Comparison of ENCODE assay signal across 8 cellular contexts in the genomic region with DNA sequence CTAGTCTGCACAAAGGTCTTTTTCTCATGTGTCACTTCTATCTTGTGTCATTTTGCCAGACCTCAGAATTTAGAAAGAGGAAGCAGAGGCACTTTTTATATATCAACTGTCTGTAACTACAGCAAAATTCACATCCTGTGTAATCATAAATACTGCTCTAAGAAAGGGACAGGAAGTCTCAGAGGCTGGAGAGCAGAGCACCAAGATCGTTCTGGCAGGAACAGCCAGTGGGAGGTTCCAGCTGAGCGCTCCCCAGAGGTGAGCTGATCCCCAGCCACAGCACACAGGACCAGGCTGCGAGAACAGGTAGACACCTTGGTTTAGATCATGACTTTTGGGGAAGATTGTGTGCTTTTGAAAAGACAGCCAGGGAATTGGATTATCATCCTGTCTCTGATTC. TPM values are rescaled to one million over a fixed set of nuclear protein-coding genes. Genes with fewer than 3 reads are reported as not detected.
A peak's percentile ranks its signal among the peaks of the same experiment; 100 is the strongest.
DNase-seq lines count a peak whose midpoint lies in the region; ATAC-seq and TF ChIP-seq lines count a peak whose summit lies in the region.

A gene with protein sequence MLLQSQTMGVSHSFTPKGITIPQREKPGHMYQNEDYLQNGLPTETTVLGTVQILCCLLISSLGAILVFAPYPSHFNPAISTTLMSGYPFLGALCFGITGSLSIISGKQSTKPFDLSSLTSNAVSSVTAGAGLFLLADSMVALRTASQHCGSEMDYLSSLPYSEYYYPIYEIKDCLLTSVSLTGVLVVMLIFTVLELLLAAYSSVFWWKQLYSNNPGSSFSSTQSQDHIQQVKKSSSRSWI (plus strand): TSS at position 174 of the 400 bp plus-strand sequence. CDS start 4,610 bp downstream, outside the sequence.

- H3K27ac Mint-ChIP-seq in CD4-positive, CD25-positive, alpha-beta regulatory T cell: peak within 1 kb of the TSS in 1 of 3 donors; percentile 50
- H3K27ac Mint-ChIP-seq in effector memory CD8-positive, alpha-beta T cell: peak within 1 kb of the TSS in 1 of 2 donors; percentile 23

- H3K4me3 ChIP-seq in CD4-positive, CD25-positive, alpha-beta regulatory T cell (ENCODE audit: low read depth, low read length): no peak within 1 kb of the TSS

- peak in 1 of 3 donors; percentile 24 for DNase-seq in CD4-positive, CD25-positive, alpha-beta regulatory T cell
- DNase-seq in GM20000 (ENCODE audit: low spot score) (peak; percentile 69), NCI-H1105 (lab: John Stamatoyannopoulos, UW) (no peak), NCI-H524 (lab: John Stamatoyannopoulos, UW) (no peak), amniotic stem cell (lab: John Stamatoyannopoulos, UW) (no peak)
- DNase-seq in effector memory CD8-positive, alpha-beta T cell: no peak

- H3K4me1 ChIP-seq in CD4-positive, CD25-positive, alpha-beta regulatory T cell (ENCODE audit: control insufficient read depth, insufficient read depth, low read length, poor library complexity, severe bottlenecking): no peaks in the 10 kb centered on the region

- no peaks in the 10 kb centered on the region for H3K36me3 Mint-ChIP-seq in CD4-positive, CD25-positive, alpha-beta regulatory T cell
- no peaks in the 10 kb centered on the region for H3K36me3 Mint-ChIP-seq in effector memory CD8-positive, alpha-beta T cell (ENCODE audit: insufficient read depth)

- H3K9me3 ChIP-seq in CD4-positive, CD25-positive, alpha-beta regulatory T cell (ENCODE audit: control insufficient read depth in 2 of 2, low read length in 2 of 2): no peaks in the 10 kb centered on the region

- H3K36me3 ChIP-seq in CD4-positive, CD25-positive, alpha-beta regulatory T cell (ENCODE audit: control insufficient read depth, insufficient read depth, low read length): no peaks in the 10 kb centered on the region

- no peak within 1 kb of the TSS for H3K27ac ChIP-seq in CD4-positive, CD25-positive, alpha-beta regulatory T cell (ENCODE audit: insufficient read depth, low read length, poor library complexity, severe bottlenecking)

- peaks cover 2% of the 10 kb centered on the region for H3K27me3 ChIP-seq in CD4-positive, CD25-positive, alpha-beta regulatory T cell (ENCODE audit: control insufficient read depth, insufficient read depth, low read length)

- ATAC-seq in CD4-positive, CD25-positive, alpha-beta regulatory T cell (ENCODE audit: low read depth in 2 of 2): peak; percentile 34 to 52
- peak; percentile 91 for ATAC-seq in HG03565 (IDR thresholded peaks at IDR 0.05; ENCODE audit: unreplicated experiment)
- peak; percentile 47 for ATAC-seq in effector memory CD8-positive, alpha-beta T cell (replicated peaks)

- H3K4me3 Mint-ChIP-seq in CD4-positive, CD25-positive, alpha-beta regulatory T cell: no peak within 1 kb of the TSS
- H3K4me3 Mint-ChIP-seq in effector memory CD8-positive, alpha-beta T cell: no peak within 1 kb of the TSS

- peaks cover 0 to 4% (median 3%) of the 10 kb centered on the region in 4 donors for H3K4me1 Mint-ChIP-seq in CD4-positive, CD25-positive, alpha-beta regulatory T cell
- no peaks in the 10 kb centered on the region for H3K4me1 Mint-ChIP-seq in effector memory CD8-positive, alpha-beta T cell (ENCODE audit: low read depth in 2 of 2)

- TF ChIP-seq CTCF in GM20000 (IDR thresholded peaks at IDR 0.05; ENCODE audit: extremely low read depth, missing control alignments): no peak
- TF ChIP-seq CTCF in subcutaneous adipose tissue (IDR thresholded peaks at IDR 0.05; ENCODE audit: low read depth): no peak

- peaks cover 30% of the 10 kb centered on the region for H3K27me3 Mint-ChIP-seq in CD4-positive, CD25-positive, alpha-beta regulatory T cell
- peaks cover 6 to 42% of the 10 kb centered on the region in 2 donors for H3K27me3 Mint-ChIP-seq in effector memory CD8-positive, alpha-beta T cell

- no peaks in the 10 kb centered on the region for H3K9me3 Mint-ChIP-seq in CD4-positive, CD25-positive, alpha-beta regulatory T cell
- no peaks in the 10 kb centered on the region for H3K9me3 Mint-ChIP-seq in effector memory CD8-positive, alpha-beta T cell

RNA-seq across cellular contexts. Expression of the gene that starts here (rescaled TPM):
- 0.86 TPM for total RNA-seq in CD4-positive, CD25-positive, alpha-beta regulatory T cell
- under 1 TPM in 2 of 4 donors, not detected in 2; 0.40 to 0.83 TPM for polyA plus RNA-seq in CD4-positive, CD25-positive, alpha-beta regulatory T cell
- 100 to 1,000 TPM in 3 of 4 donors, 10 to 100 TPM in 1; 47.3 to 458 (median 133) TPM for total RNA-seq in subcutaneous adipose tissue

Comparison
In these comparisons a context has a peak if more than half of its experiments do, and no peak if none do; other contexts are left out.
1. RNA of the gene that starts here (total RNA-seq): 47.3 to 458 TPM in subcutaneous adipose tissue; 0.86 TPM in CD4-positive, CD25-positive, alpha-beta regulatory T cell (single experiment); every median in the first group is over 10 times any median in the second.
2. Peak in ATAC-seq in CD4-positive, CD25-positive, alpha-beta regulatory T cell; RNA of the gene not detected or under 1 TPM.
3. Peak in every context shown above with its lines, with median percentiles within 50 percentile points of each other: ATAC-seq.